In the genomic region with DNA sequence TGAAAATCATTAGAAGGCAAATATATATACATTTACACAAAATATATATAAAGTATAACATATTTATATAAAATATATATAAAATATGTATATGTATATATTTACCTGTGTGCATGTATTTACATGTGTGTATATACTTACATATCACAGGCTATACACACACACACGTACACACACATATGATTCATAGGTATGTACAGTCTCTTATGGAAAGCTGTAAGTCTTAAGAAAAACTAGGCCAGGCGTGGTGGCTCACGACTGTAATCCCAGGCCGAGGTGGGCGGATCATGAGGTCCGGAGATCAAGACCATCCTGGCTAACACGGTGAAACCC, we compare ENCODE assay signal across 10 cellular contexts. TPM values are rescaled to one million over a fixed set of nuclear protein-coding genes. Genes with fewer than 3 reads are reported as not detected.
A peak's percentile ranks its signal among the peaks of the same experiment; 100 is the strongest.
DNase-seq lines count a peak whose midpoint lies in the region; ATAC-seq and TF ChIP-seq lines count a peak whose summit lies in the region.
"Had no signal": no experiment of that assay in that cellular context is flagged by ENCODE, and none has a peak within 500 bp of the region (broad histone marks: within the 10 kb centered on the region; RNA-seq: fewer than 3 reads in every experiment).

No MANE protein-coding gene starts in this region.

- no peaks in the 10 kb centered on the region for H3K9me3 ChIP-seq in CD4-positive, CD25-positive, alpha-beta regulatory T cell (ENCODE audit: control insufficient read depth in 2 of 2, low read length in 2 of 2)
- H3K9me3 ChIP-seq in PC-9 (ENCODE audit: insufficient read depth, low read depth) (no peaks in the 10 kb centered on the region), duodenal mucosa (ENCODE audit: control insufficient read depth in 1 of 2, low read length in 2 of 2) (no peaks in the 10 kb centered on the region), psoas muscle (no peaks in the 10 kb centered on the region)

- H3K27ac Mint-ChIP-seq in CD4-positive, CD25-positive, alpha-beta regulatory T cell = peak overlapping the region; percentile 96 to 100 (median 97)

- no peaks in the 10 kb centered on the region for H3K27me3 ChIP-seq in CD4-positive, CD25-positive, alpha-beta regulatory T cell (ENCODE audit: control insufficient read depth, insufficient read depth, low read length)
- H3K27me3 ChIP-seq in PC-9 (ENCODE audit: insufficient read depth, low read depth) (no peaks in the 10 kb centered on the region), duodenal mucosa (ENCODE audit: control insufficient read depth in 1 of 2, insufficient read depth in 2 of 2, low read length in 2 of 2) (no peaks in the 10 kb centered on the region), psoas muscle (ENCODE audit: insufficient read depth in 3 of 3, low read length in 2 of 3) (no peaks in the 10 kb centered on the region)

- H3K27ac ChIP-seq in CD4-positive, CD25-positive, alpha-beta regulatory T cell (ENCODE audit: insufficient read depth, low read length, poor library complexity, severe bottlenecking) = peak overlapping the region; percentile 84
- H3K27ac ChIP-seq in PC-9 (peak overlapping the region; percentile 90), duodenal mucosa (ENCODE audit: low read depth, low read length) (peak overlapping the region; percentile 47), psoas muscle (peak overlapping the region; percentile 71)
- H3K27ac ChIP-seq: KMS-11 had no signal

- peaks cover 8% of the 10 kb centered on the region for H3K36me3 ChIP-seq in CD4-positive, CD25-positive, alpha-beta regulatory T cell (ENCODE audit: control insufficient read depth, insufficient read depth, low read length)
- H3K36me3 ChIP-seq in PC-9 (ENCODE audit: low read depth) (no peaks in the 10 kb centered on the region), duodenal mucosa (ENCODE audit: control insufficient read depth in 1 of 2, insufficient read depth in 2 of 2, low read length in 2 of 2) (peaks cover 0 to 13% of the 10 kb centered on the region in 2 donors), psoas muscle (ENCODE audit: insufficient read depth in 1 of 2, low read depth in 1 of 2) (no peaks in the 10 kb centered on the region)

- H3K9ac ChIP-seq in duodenal mucosa (ENCODE audit: low read depth in 1 of 2, low read length in 2 of 2) = no peak overlapping the region
- H3K9ac ChIP-seq: KMS-11 had no signal

- H4K20me1 ChIP-seq in PC-9 (ENCODE audit: insufficient read depth) = no peaks in the 10 kb centered on the region; the same call in 1 of the 2 replicates

- peaks cover 44% of the 10 kb centered on the region for H3F3A ChIP-seq in PC-9 (ENCODE audit: insufficient read depth, low read depth)

- H3K27me3 Mint-ChIP-seq in CD4-positive, CD25-positive, alpha-beta regulatory T cell = no peaks in the 10 kb centered on the region

- peak overlapping the region; percentile 50 for H3K4me3 ChIP-seq in CD4-positive, CD25-positive, alpha-beta regulatory T cell (ENCODE audit: low read depth, low read length)
- H3K4me3 ChIP-seq in PC-9 (no peak overlapping the region; the same call in 1 of the 2 replicates), duodenal mucosa (ENCODE audit: low read depth in 1 of 2, low read length in 2 of 2) (no peak overlapping the region), psoas muscle (no peak overlapping the region), lower leg skin (ENCODE audit: low read depth, poor library complexity, severe bottlenecking) (no peak overlapping the region)

- peaks cover 64% of the 10 kb centered on the region for H3K79me2 ChIP-seq in PC-9 (ENCODE audit: low read depth)

- H3K9me3 Mint-ChIP-seq in CD4-positive, CD25-positive, alpha-beta regulatory T cell = no peaks in the 10 kb centered on the region

- H3K4me1 Mint-ChIP-seq in CD4-positive, CD25-positive, alpha-beta regulatory T cell = peaks cover 22 to 82% (median 59%) of the 10 kb centered on the region in 4 donors

- no peaks in the 10 kb centered on the region for H3K9me2 ChIP-seq in PC-9 (ENCODE audit: insufficient read depth)

- intact Hi-C loops in PC-9 (cut with micrococcal nuclease; ENCODE audit: unreplicated experiment) = no loop called here
- intact Hi-C loops in psoas muscle (cut with DNase I) = no loop called here
- intact Hi-C loops in lower leg skin (cut with DNase I; ENCODE audit: low total_unique reads) = no loop called here

- peak in 1 of 3 donors; percentile 32 for DNase-seq in CD4-positive, CD25-positive, alpha-beta regulatory T cell
- DNase-seq in PC-9 = no peak
- DNase-seq in psoas muscle = no peak
- DNase-seq in lower leg skin (ENCODE audit: low spot score in 2 of 2) = no peak
- no peak for DNase-seq in stimulated activated CD8-positive, alpha-beta memory T cell treated with anti-CD3 and anti-CD28 coated beads, Interleukin-4, amount 100 ng/mL, for 48 hours
- DNase-seq: midbrain had no signal

- POLR2A ChIA-PET in PC-9 (lab: Charles Lee; ENCODE audit: unreplicated experiment) = interaction anchor here (0.5 to 1.4 kb wide), 4 partner anchors 13 to 22 kb away, joined by 3 to 21 read pairs (median 8); a partner anchor contains a TSS

- peak overlapping the region; percentile 49 for H3K4me2 ChIP-seq in PC-9
- H3K4me2 ChIP-seq: KMS-11 had no signal

- ATAC-seq in CD4-positive, CD25-positive, alpha-beta regulatory T cell (ENCODE audit: low read depth in 2 of 2) = no peak
- ATAC-seq in psoas muscle = peak in 1 of 4 donors; percentile 5
- no peak for ATAC-seq in GM19023 (IDR thresholded peaks at IDR 0.05; ENCODE audit: unreplicated experiment)
- no peak for ATAC-seq in GM19395 (IDR thresholded peaks at IDR 0.05; ENCODE audit: unreplicated experiment)

- no peak for TF ChIP-seq CTCF in PC-9 (conservative IDR thresholded peaks at IDR 0.05)
- no peak for TF ChIP-seq CTCF in psoas muscle (IDR thresholded peaks at IDR 0.05)
- no peak for TF ChIP-seq CTCF in lower leg skin (IDR thresholded peaks at IDR 0.05)

- no TSS peak for BruUV-seq in PC-9 (replicated peaks; lab: Mats Ljungman, UMichigan)

- 89 to 90% (median 90%) methylated on average over 7 of the region's 7 CpGs for WGBS in psoas muscle, 3 donors
- 70 to 71% methylated on average over 7 of the region's 7 CpGs for WGBS in lower leg skin, 2 donors

- peak overlapping the region; percentile 77 to 84 (median 80) for H3K4me3 Mint-ChIP-seq in CD4-positive, CD25-positive, alpha-beta regulatory T cell

- no peak overlapping the region for H2AFZ ChIP-seq in PC-9

- peaks cover 22% of the 10 kb centered on the region for H3K36me3 Mint-ChIP-seq in CD4-positive, CD25-positive, alpha-beta regulatory T cell

- peaks cover 51% of the 10 kb centered on the region for H3K4me1 ChIP-seq in CD4-positive, CD25-positive, alpha-beta regulatory T cell (ENCODE audit: control insufficient read depth, insufficient read depth, low read length, poor library complexity, severe bottlenecking)
- H3K4me1 ChIP-seq in PC-9 (replicated peaks; ENCODE audit: insufficient read depth) = peaks cover 44% of the 10 kb centered on the region
- peaks cover 27 to 33% of the 10 kb centered on the region in 2 donors for H3K4me1 ChIP-seq in duodenal mucosa (ENCODE audit: control insufficient read depth in 1 of 2, insufficient read depth in 2 of 2, low read length in 2 of 2)
- peaks cover 41% of the 10 kb centered on the region for H3K4me1 ChIP-seq in psoas muscle

- CTCF ChIA-PET in PC-9 (lab: Charles Lee) = interaction anchor here (1.8 kb wide), 1 partner anchor 36 kb away, joined by 23 read pairs; no protein-coding TSS in a partner anchor

- no peak for TF ChIP-seq POLR2A in lower leg skin (IDR thresholded peaks at IDR 0.05)

RNA-seq across cellular contexts. Expression of a gene that starts 14.7 kb away (rescaled TPM):
- 50.8 TPM for total RNA-seq in CD4-positive, CD25-positive, alpha-beta regulatory T cell
- 1 to 10 TPM; 4.0 to 8.3 (median 6.1) TPM for polyA plus RNA-seq in CD4-positive, CD25-positive, alpha-beta regulatory T cell
- total RNA-seq in PC-9 (2021) (68.5 and 71.8 TPM in 2 replicates), psoas muscle (10 to 100 TPM; 72.0 to 89.8 (median 87.2) TPM), lower leg skin (100 to 1,000 TPM; 119 to 555 (median 155) TPM)
- polyA plus RNA-seq in psoas muscle = 10 to 100 TPM; 13.3 to 48.4 (median 27.6) TPM

RNA-seq across cellular contexts. Expression of a gene that starts 15.1 kb away (rescaled TPM):
- total RNA-seq in CD4-positive, CD25-positive, alpha-beta regulatory T cell = not detected
- not detected for polyA plus RNA-seq in CD4-positive, CD25-positive, alpha-beta regulatory T cell
- total RNA-seq in PC-9 (2021) (7.2 and 15.2 TPM in 2 replicates), psoas muscle (1 to 10 TPM in 1 of 4 donors, under 1 TPM in 3; 0.39 to 1.8 (median 0.73) TPM), lower leg skin (1 to 10 TPM in 3 of 4 donors, under 1 TPM in 1; 0.93 to 6.4 (median 4.0) TPM)
- 1 to 10 TPM in 1 of 3 donors, under 1 TPM in 2; 0.61 to 1.6 (median 0.69) TPM for polyA plus RNA-seq in psoas muscle
